ENCODE assay signal across 9 cellular contexts in the genomic region with DNA sequence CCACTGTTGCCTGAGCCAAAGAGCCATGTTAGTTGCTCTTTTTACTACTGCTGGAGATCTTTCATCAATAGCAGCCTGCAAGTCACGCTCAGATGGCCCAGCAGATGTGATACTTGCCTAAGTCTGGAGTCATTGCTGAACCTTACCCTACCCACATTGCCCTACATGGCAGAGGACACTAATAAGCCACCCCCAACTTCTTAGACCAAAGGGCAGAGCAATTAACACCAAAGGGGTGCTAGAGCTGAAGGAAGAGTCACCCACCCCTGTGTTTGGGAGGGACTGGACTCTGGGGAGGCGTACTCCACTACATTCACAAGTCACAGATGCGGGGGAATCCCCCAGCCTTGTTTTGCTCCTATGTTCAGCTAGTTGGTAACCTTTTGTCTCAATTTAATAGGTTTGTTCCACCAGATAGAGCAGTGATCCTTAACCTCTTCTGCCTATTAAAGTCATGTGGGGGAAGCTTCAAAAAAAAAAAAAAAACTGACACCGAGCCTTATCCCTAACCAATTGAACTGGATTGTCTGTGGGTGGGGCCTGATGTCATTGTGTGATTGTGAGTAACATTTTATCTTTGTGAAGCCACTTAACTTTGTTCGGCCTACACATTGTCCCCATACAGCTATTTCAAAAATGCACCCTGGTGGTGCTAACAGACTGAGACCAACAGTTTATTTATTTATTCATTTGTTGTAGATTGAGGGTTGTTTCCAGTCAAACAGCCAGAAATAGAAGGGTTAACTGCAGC. TPM values are rescaled to one million over a fixed set of nuclear protein-coding genes. Genes with fewer than 3 reads are reported as not detected.
DNase-seq lines count a peak whose midpoint lies in the region; ATAC-seq, FAIRE-seq and TF ChIP-seq lines count a peak whose summit lies in the region.
"Had no signal": no experiment of that assay in that cellular context is flagged by ENCODE, and none has a peak within 500 bp of the region (broad histone marks: within the 10 kb centered on the region; RNA-seq: fewer than 3 reads in every experiment).

No MANE protein-coding gene starts in this region.

- ATAC-seq in GM21367 (IDR thresholded peaks at IDR 0.05; ENCODE audit: unreplicated experiment) (peak; percentile 42), HG03442 (IDR thresholded peaks at IDR 0.05; ENCODE audit: unreplicated experiment) (peak; percentile 70)

- no peak overlapping the region for H3K4me3 ChIP-seq in kidney (ENCODE audit: low read length in 2 of 2)

- no peak for TF ChIP-seq CTCF in GM10248 (IDR thresholded peaks at IDR 0.05; ENCODE audit: control extremely low read depth, extremely low read depth, low read depth, missing control alignments)
- TF ChIP-seq CTCF in kidney (IDR thresholded peaks at IDR 0.05; ENCODE audit: borderline replicate concordance, extremely low read depth, insufficient read depth), result no peak

- CTCF ChIA-PET in GM10248 (lab: Yijun Ruan, JAX), result interaction anchor here (0.7 to 6.5 kb wide), 7 partner anchors 10 to 570 kb away, joined by 3 to 86 read pairs (median 3); partner anchors contain the start of gene ADM

- POLR2A ChIA-PET in GM10248 (lab: Yijun Ruan, JAX), result interaction anchor here (0.6 to 1.1 kb wide), 4 partner anchors 9 to 766 kb away, joined by 3 to 5 read pairs (median 4); no protein-coding TSS in a partner anchor

- H3K27ac ChIP-seq in kidney (ENCODE audit: low read depth in 2 of 2, low read length in 2 of 2), result peak overlapping the region; percentile 65 to 66
- H3K27ac ChIP-seq: brain microvascular endothelial cell had no signal

- peaks cover 14 to 20% of the 10 kb centered on the region in 2 donors for H3K4me1 ChIP-seq in kidney (ENCODE audit: control insufficient read depth in 1 of 2, insufficient read depth in 1 of 2, low read depth in 1 of 2, low read length in 2 of 2)

- H3K9ac ChIP-seq in kidney (ENCODE audit: low read length in 2 of 2), result peak overlapping the region in 1 of 2 donors; percentile 15

- DNase-seq in GM10248 (ENCODE audit: extremely low spot score) (peak; percentile 55), kidney (no peak), OCI-M2 (lab: John Stamatoyannopoulos, UW; ENCODE audit: unreplicated experiment) (no peak), A172 (ENCODE audit: low spot score) (no peak), DMS79 (lab: John Stamatoyannopoulos, UW) (no peak), frontal cortex (ENCODE audit: low spot score in 2 of 2) (no peak)
- DNase-seq: brain microvascular endothelial cell had no signal

- no peaks in the 10 kb centered on the region for H3K9me3 ChIP-seq in kidney (ENCODE audit: control insufficient read depth in 1 of 2, low read length in 2 of 2)

- FAIRE-seq in kidney (lab: Jason Lieb, UNC) (no peak), frontal cortex (lab: Jason Lieb, UNC) (no peak)

- no peaks in the 10 kb centered on the region for H3K36me3 ChIP-seq in kidney (ENCODE audit: control insufficient read depth in 1 of 2, insufficient read depth in 2 of 2, low read length in 2 of 2)
- H3K36me3 ChIP-seq: brain microvascular endothelial cell had no signal

- intact Hi-C loops in kidney (cut with DNase I), result loop anchor here (10.0 kb wide), 1 partner anchor 553 kb away; no protein-coding TSS in a partner anchor

RNA-seq across cellular contexts. Expression of gene ADM, which starts 13.1 kb away (rescaled TPM):
- total RNA-seq in kidney (14.4 TPM), frontal cortex (8.6 TPM)
- polyA plus RNA-seq in kidney (ENCODE audit: insufficient read depth, low read depth, low replicate concordance), result 80.9 TPM
- 40.3 and 46.7 TPM in 2 replicates for total RNA-seq in A172 (2014; rRNA removed; shearing (Covaris generic))

RNA-seq across cellular contexts. Expression of gene SBF2, which starts 23.9 kb away (rescaled TPM):
- total RNA-seq in kidney (55.4 TPM), frontal cortex (104 TPM)
- polyA plus RNA-seq in kidney (ENCODE audit: insufficient read depth, low read depth, low replicate concordance), result 13.1 TPM
- total RNA-seq in A172 (2014; rRNA removed; shearing (Covaris generic)), result 19.6 and 34.7 TPM in 2 replicates
